ENCODE assay signal across 10 cellular contexts in genomic region chr19:18494267-18494607, GRCh38. TPM values are rescaled to one million over a fixed set of nuclear protein-coding genes. Genes with fewer than 3 reads are reported as not detected.
DNase-seq lines count a peak whose midpoint lies in the region; ATAC-seq and TF ChIP-seq lines count a peak whose summit lies in the region.
"Had no signal": no experiment of that assay in that cellular context is flagged by ENCODE, and none has a peak within 500 bp of the region (broad histone marks: within the 10 kb centered on the region; RNA-seq: fewer than 3 reads in every experiment).

No MANE protein-coding gene starts in this region.

- TF ChIP-seq CTCF in VCaP (conservative IDR thresholded peaks at IDR 0.05) (no peak), fibroblast of the aortic adventitia (IDR thresholded peaks at IDR 0.05; ENCODE audit: insufficient read depth, low read length) (no peak)

- H3K27ac ChIP-seq in VCaP, result peak overlapping the region; percentile 96

- H3K36me3 Mint-ChIP-seq in activated T-cell treated with anti-CD3 and anti-CD28 coated beads, Interleukin-2, amount 50 U/mL, for 24 hours (ENCODE audit: low read depth), result peaks cover 2% of the 10 kb centered on the region
- peaks cover 34% of the 10 kb centered on the region for H3K36me3 Mint-ChIP-seq in stimulated activated effector memory CD8-positive, alpha-beta T cell treated with anti-CD3 and anti-CD28 coated beads, Interleukin-12 subunit alpha, Interleukin-12 subunit beta, amount 100 ng/mL, for 72 hours

- peak; percentile 12 for ATAC-seq in stimulated activated effector memory CD8-positive, alpha-beta T cell treated with anti-CD3 and anti-CD28 coated beads, Interleukin-12 subunit alpha, Interleukin-12 subunit beta, amount 100 ng/mL, for 72 hours

- H3K27me3 Mint-ChIP-seq in activated T-cell treated with anti-CD3 and anti-CD28 coated beads, Interleukin-2, amount 50 U/mL, for 24 hours, result no peaks in the 10 kb centered on the region

- intact Hi-C loops in posterior cingulate gyrus (cut with DNase I), result no loop called here

- H3K4me3 ChIP-seq in fibroblast of the aortic adventitia (ENCODE audit: low read depth, low read length), result no peak overlapping the region

- H3K9me3 Mint-ChIP-seq in activated T-cell treated with anti-CD3 and anti-CD28 coated beads, Interleukin-2, amount 50 U/mL, for 24 hours, result no peaks in the 10 kb centered on the region
- no peaks in the 10 kb centered on the region for H3K9me3 Mint-ChIP-seq in stimulated activated effector memory CD8-positive, alpha-beta T cell treated with anti-CD3 and anti-CD28 coated beads, Interleukin-12 subunit alpha, Interleukin-12 subunit beta, amount 100 ng/mL, for 72 hours

- peak overlapping the region; percentile 87 for H3K27ac Mint-ChIP-seq in activated T-cell treated with anti-CD3 and anti-CD28 coated beads, Interleukin-2, amount 50 U/mL, for 24 hours
- peak overlapping the region; percentile 94 for H3K27ac Mint-ChIP-seq in stimulated activated effector memory CD8-positive, alpha-beta T cell treated with anti-CD3 and anti-CD28 coated beads, Interleukin-12 subunit alpha, Interleukin-12 subunit beta, amount 100 ng/mL, for 72 hours

- no peak for DNase-seq in activated T-cell treated with anti-CD3 and anti-CD28 coated beads, Interleukin-2, amount 50 U/mL, for 24 hours
- no peak for DNase-seq in activated T-cell treated with anti-CD3 and anti-CD28 coated beads, Interleukin-2, amount 50 U/mL, for 1 hour
- DNase-seq in fibroblast of the aortic adventitia (ENCODE audit: low read depth) (peak; percentile 61), posterior cingulate gyrus (no peak), NCI-H510A (lab: John Stamatoyannopoulos, UW) (no peak)
- DNase-seq in stimulated activated effector memory CD8-positive, alpha-beta T cell treated with anti-CD3 and anti-CD28 coated beads, Interleukin-12 subunit alpha, Interleukin-12 subunit beta, amount 100 ng/mL, for 72 hours (ENCODE audit: low spot score in 2 of 2), result no peak
- DNase-seq in stimulated activated CD4-positive, alpha-beta T cell treated with anti-CD3 and anti-CD28 coated beads, Interleukin-2, amount 100 ng/mL, for 48 hours, result no peak
- DNase-seq: ACHN, NCI-H1694 had no signal

- peak overlapping the region; percentile 20 for H3K4me3 Mint-ChIP-seq in activated T-cell treated with anti-CD3 and anti-CD28 coated beads, Interleukin-2, amount 50 U/mL, for 24 hours
- peak overlapping the region; percentile 79 for H3K4me3 Mint-ChIP-seq in stimulated activated effector memory CD8-positive, alpha-beta T cell treated with anti-CD3 and anti-CD28 coated beads, Interleukin-12 subunit alpha, Interleukin-12 subunit beta, amount 100 ng/mL, for 72 hours

- H3K4me1 Mint-ChIP-seq in activated T-cell treated with anti-CD3 and anti-CD28 coated beads, Interleukin-2, amount 50 U/mL, for 24 hours (ENCODE audit: low read depth), result peaks cover 74% of the 10 kb centered on the region
- peaks cover 81% of the 10 kb centered on the region for H3K4me1 Mint-ChIP-seq in stimulated activated effector memory CD8-positive, alpha-beta T cell treated with anti-CD3 and anti-CD28 coated beads, Interleukin-12 subunit alpha, Interleukin-12 subunit beta, amount 100 ng/mL, for 72 hours

RNA-seq across cellular contexts. Expression of gene ELL, which starts 27.6 kb away (rescaled TPM):
- total RNA-seq in fibroblast of the aortic adventitia (ENCODE audit: low replicate concordance), result 6.5 and 10.9 TPM in 2 replicates

RNA-seq across cellular contexts. Expression of gene FKBP8, which starts 49.1 kb away (rescaled TPM):
- total RNA-seq in fibroblast of the aortic adventitia (ENCODE audit: low replicate concordance), result 246 and 2,205 TPM in 2 replicates

RNA-seq across cellular contexts. Expression of gene ISYNA1, which starts 56.3 kb away (rescaled TPM):
- total RNA-seq in fibroblast of the aortic adventitia (ENCODE audit: low replicate concordance), result 6.3 and 42.1 TPM in 2 replicates
